In genomic region chr15:90819850-90820249, GRCh38 we compare ENCODE assay signal across 1 cellular context.
TF ChIP-seq lines count a peak whose summit lies in the region.

No MANE protein-coding gene starts in this region.

TF ChIP-seq in GM12878, 131 proteins besides CTCF, POLR2A, EP300 and RAD21:
- TF ChIP-seq RB1 (IDR thresholded peaks at IDR 0.05; ENCODE audit: borderline replicate concordance) (no peak), NR2F1 (conservative IDR thresholded peaks at IDR 0.05) (0 out of 2 replicates have a peak, but pooled peaks have one; percentile 44)
TF ChIP-seq in GM12878: peak in this region for 1.
